28 cellular contexts compared by ENCODE assay signal in genomic region chr14:105251920-105252319, GRCh38.
"Had no signal": no experiment of that assay in that cellular context is flagged by ENCODE, and none has a peak within 500 bp of the region (broad histone marks: within the 10 kb centered on the region; RNA-seq: fewer than 3 reads in every experiment).

No MANE protein-coding gene starts in this region.

- H3K27me3 ChIP-seq: adrenal gland, body of pancreas, gastrocnemius medialis, stomach, tibial artery, upper lobe of right lung had no signal

- DNase-seq: activated CD4-positive, alpha-beta memory T cell treated with anti-CD3 and anti-CD28 coated beads for 36 hours; activated CD4-positive, alpha-beta T cell treated with anti-CD3 and anti-CD28 coated beads, Interleukin-2, amount 10 ng/mL, durations not matched to agents 24 days and 14 days; activated CD4-positive, CD25-positive, alpha-beta regulatory T cell treated with anti-CD3 and anti-CD28 coated beads, Interleukin-2, amount 50 U/mL, for 72 hours; activated CD8-positive, alpha-beta memory T cell treated with anti-CD3 and anti-CD28 coated beads, Interleukin-2, amount 10 ng/mL, durations not matched to agents 7 days and 5 days; activated effector memory CD4-positive, alpha-beta T cell treated with anti-CD3 and anti-CD28 coated beads, Interleukin-2, amount 50 U/mL, for 16 hours; activated naive CD4-positive, alpha-beta T cell treated with anti-CD3 and anti-CD28 coated beads for 36 hours; activated naive CD8-positive, alpha-beta T cell treated with anti-CD3 and anti-CD28 coated beads for 36 hours; activated T-cell treated with anti-CD3 and anti-CD28 coated beads for 4 hours; adrenal gland; body of pancreas; effector CD8-positive, alpha-beta T cell; erythroblast; gastrocnemius medialis; glutamatergic neuron; left ventricle myocardium superior; retina; stimulated activated CD4-positive, alpha-beta T cell treated with anti-CD3 and anti-CD28 coated beads, Interleukin-1b, Interleukin-23, amount 100 ng/mL, for 48 hours; stimulated activated naive B cell treated with anti-CD40 and anti-IgM and Interleukin-4, amounts not matched to agents 10 μg/mL and 1 μg/mL and 100 μg/mL, for 72 hours; stomach; T1000; tibial artery; WERI-Rb-1 had no signal

- ATAC-seq: activated CD8-positive, alpha-beta memory T cell treated with anti-CD3 and anti-CD28 coated beads, Interleukin-2, amount 10 ng/mL, durations not matched to agents 7 days and 5 days; body of pancreas; gastrocnemius medialis; left ventricle myocardium superior; upper lobe of right lung had no signal

- H3K4me3 ChIP-seq: adrenal gland, body of pancreas, gastrocnemius medialis, smooth muscle cell, stomach, tibial artery, upper lobe of right lung had no signal

- H3K27ac Mint-ChIP-seq: activated CD4-positive, alpha-beta memory T cell treated with anti-CD3 and anti-CD28 coated beads for 36 hours; activated CD4-positive, alpha-beta T cell treated with anti-CD3 and anti-CD28 coated beads, Interleukin-2, amount 10 ng/mL, durations not matched to agents 24 days and 14 days; activated CD8-positive, alpha-beta memory T cell treated with anti-CD3 and anti-CD28 coated beads, Interleukin-2, amount 10 ng/mL, durations not matched to agents 7 days and 5 days; activated naive CD4-positive, alpha-beta T cell treated with anti-CD3 and anti-CD28 coated beads for 36 hours; activated naive CD8-positive, alpha-beta T cell treated with anti-CD3 and anti-CD28 coated beads for 36 hours; nephron; progenitor cell of endocrine pancreas; T-helper 1 cell treated with Interleukin-12 subunit alpha and Interleukin-12 subunit beta and Interleukin-4 antibody, amounts not matched to agents 30 μg/mL and 1 μg/mL, for 36 hours had no signal

- H3K9me3 Mint-ChIP-seq: activated CD4-positive, alpha-beta memory T cell treated with anti-CD3 and anti-CD28 coated beads for 36 hours; activated CD4-positive, alpha-beta T cell treated with anti-CD3 and anti-CD28 coated beads, Interleukin-2, amount 10 ng/mL, durations not matched to agents 24 days and 14 days; activated naive CD4-positive, alpha-beta T cell treated with anti-CD3 and anti-CD28 coated beads for 36 hours; activated naive CD8-positive, alpha-beta T cell treated with anti-CD3 and anti-CD28 coated beads for 36 hours; activated T-helper 1 cell treated with anti-CD3 and anti-CD28 coated beads, Interleukin-12 subunit alpha, Interleukin-12 subunit beta, Interleukin-2, Interleukin-4 antibody, amounts not matched to agents 30 ng/mL and 10 ng/mL and 1 ng/mL, durations not matched to agents 14 hours and 24 hours and 36 hours; nephron; stimulated activated naive B cell treated with anti-CD40 and anti-IgM and Interleukin-4, amounts not matched to agents 10 μg/mL and 1 μg/mL and 100 μg/mL, for 72 hours; T-helper 1 cell treated with Interleukin-12 subunit alpha and Interleukin-12 subunit beta and Interleukin-4 antibody, amounts not matched to agents 30 μg/mL and 1 μg/mL, for 36 hours had no signal

- H3K4me3 Mint-ChIP-seq: activated CD4-positive, alpha-beta memory T cell treated with anti-CD3 and anti-CD28 coated beads for 36 hours; activated CD4-positive, alpha-beta T cell treated with anti-CD3 and anti-CD28 coated beads, Interleukin-2, amount 10 ng/mL, durations not matched to agents 24 days and 14 days; activated CD8-positive, alpha-beta memory T cell treated with anti-CD3 and anti-CD28 coated beads, Interleukin-2, amount 10 ng/mL, durations not matched to agents 7 days and 5 days; activated naive CD4-positive, alpha-beta T cell treated with anti-CD3 and anti-CD28 coated beads for 36 hours; activated naive CD8-positive, alpha-beta T cell treated with anti-CD3 and anti-CD28 coated beads for 36 hours; activated T-helper 1 cell treated with anti-CD3 and anti-CD28 coated beads, Interleukin-12 subunit alpha, Interleukin-12 subunit beta, Interleukin-2, Interleukin-4 antibody, amounts not matched to agents 30 ng/mL and 10 ng/mL and 1 ng/mL, durations not matched to agents 14 hours and 24 hours and 36 hours; stimulated activated naive B cell treated with anti-CD40 and anti-IgM and Interleukin-4, amounts not matched to agents 10 μg/mL and 1 μg/mL and 100 μg/mL, for 72 hours; T-helper 1 cell treated with Interleukin-12 subunit alpha and Interleukin-12 subunit beta and Interleukin-4 antibody, amounts not matched to agents 30 μg/mL and 1 μg/mL, for 36 hours had no signal

- H3K27ac ChIP-seq: adrenal gland, body of pancreas, stomach, tibial artery, upper lobe of right lung, WERI-Rb-1 had no signal

- H3K27me3 Mint-ChIP-seq: activated CD4-positive, alpha-beta memory T cell treated with anti-CD3 and anti-CD28 coated beads for 36 hours; activated CD4-positive, alpha-beta T cell treated with anti-CD3 and anti-CD28 coated beads, Interleukin-2, amount 10 ng/mL, durations not matched to agents 24 days and 14 days; activated CD8-positive, alpha-beta memory T cell treated with anti-CD3 and anti-CD28 coated beads, Interleukin-2, amount 10 ng/mL, durations not matched to agents 7 days and 5 days; activated naive CD8-positive, alpha-beta T cell treated with anti-CD3 and anti-CD28 coated beads for 36 hours; progenitor cell of endocrine pancreas; stimulated activated naive B cell treated with anti-CD40 and anti-IgM and Interleukin-4, amounts not matched to agents 10 μg/mL and 1 μg/mL and 100 μg/mL, for 72 hours had no signal

- H3K9me3 ChIP-seq: adrenal gland, body of pancreas, gastrocnemius medialis, stomach, tibial artery, upper lobe of right lung had no signal
